Comparison of ENCODE assay signal across 8 cellular contexts in the genomic region with DNA sequence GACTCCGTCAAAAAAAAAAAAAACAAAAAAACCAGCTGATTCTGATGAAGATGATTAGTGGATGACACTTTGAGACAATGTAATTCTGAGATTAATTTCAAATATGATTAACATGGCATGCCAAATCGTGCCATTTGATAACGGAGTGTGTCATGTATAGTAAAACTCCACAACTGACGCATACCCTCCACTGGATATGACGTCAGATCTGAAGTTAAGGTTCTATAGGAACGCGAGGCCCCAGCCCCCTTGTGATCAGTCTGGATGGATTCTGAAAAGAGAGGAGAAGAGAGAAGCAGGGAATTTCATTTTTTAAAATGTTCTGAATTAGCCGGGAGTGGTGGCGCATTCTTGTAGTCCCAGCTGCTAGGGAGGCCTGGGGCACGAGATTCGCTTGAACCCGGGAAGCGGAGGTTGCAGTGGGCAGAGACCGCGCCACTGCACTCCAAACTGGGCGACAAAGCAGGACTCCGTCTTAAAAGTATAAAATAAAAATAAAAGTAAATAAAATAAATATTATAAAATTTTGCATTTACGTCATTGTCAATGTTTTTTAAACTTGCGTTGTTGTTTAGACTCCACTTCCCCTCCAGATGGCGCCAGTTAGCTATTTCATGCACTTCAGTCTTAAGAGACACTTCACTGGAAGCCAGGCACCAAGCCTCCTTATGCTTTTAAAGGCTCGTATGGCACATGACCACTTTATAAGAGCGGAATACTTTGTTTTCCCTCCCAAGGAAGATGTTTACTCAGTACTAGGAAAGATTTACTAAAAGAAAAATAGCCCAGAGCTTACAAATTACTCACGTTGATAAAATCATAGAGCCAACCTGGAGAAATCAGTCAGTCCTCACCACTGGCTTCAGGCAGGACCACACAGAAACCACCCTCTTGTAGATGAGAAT.
A peak's percentile ranks its signal among the peaks of the same experiment; 100 is the strongest.
DNase-seq lines count a peak whose midpoint lies in the region; ATAC-seq, FAIRE-seq and TF ChIP-seq lines count a peak whose summit lies in the region.

No MANE protein-coding gene starts in this region.

- no peak for TF ChIP-seq POLR2A in Peyer's patch (IDR thresholded peaks at IDR 0.05)

- ATAC-seq in foreskin keratinocyte: peak; percentile 83

- H3K9ac ChIP-seq in parathyroid adenoma: no peak overlapping the region

- H3K4me2 ChIP-seq in parathyroid adenoma (ENCODE audit: low read length): no peak overlapping the region

- no peaks in the 10 kb centered on the region for H3K36me3 ChIP-seq in Peyer's patch
- H3K36me3 ChIP-seq in parathyroid adenoma (ENCODE audit: control insufficient read depth, insufficient read depth, low read length): no peaks in the 10 kb centered on the region

- H3K4me1 ChIP-seq in Peyer's patch (no peaks in the 10 kb centered on the region), foreskin keratinocyte (peaks cover 3% of the 10 kb centered on the region), parathyroid adenoma (no peaks in the 10 kb centered on the region)

- H2AFZ ChIP-seq in parathyroid adenoma: peak overlapping the region; percentile 43

- no peaks in the 10 kb centered on the region for H3K27me3 ChIP-seq in Peyer's patch
- H3K27me3 ChIP-seq in foreskin keratinocyte: no peaks in the 10 kb centered on the region
- no peaks in the 10 kb centered on the region for H3K27me3 ChIP-seq in parathyroid adenoma (ENCODE audit: control insufficient read depth, insufficient read depth, low read length)

- H3K79me2 ChIP-seq in parathyroid adenoma: no peaks in the 10 kb centered on the region

- H3K9me3 ChIP-seq in Peyer's patch: no peaks in the 10 kb centered on the region
- H3K9me3 ChIP-seq in parathyroid adenoma (ENCODE audit: control insufficient read depth, low read length): no peaks in the 10 kb centered on the region

- DNase-seq in AG10803 (ENCODE audit: low read depth) (peak; percentile 84), GM19238 (ENCODE audit: insufficient read length, low spot score) (peak; percentile 27), LHCN-M2 (ENCODE audit: low read depth) (peak; percentile 67), Peyer's patch (peak in 2 of 3 donors; percentile 32 to 80), activated T-helper 1 cell treated with Interleukin-2 at 50 U/mL for 16 hours (ENCODE audit: low read depth) (peak; percentile 24), foreskin keratinocyte (peak in 1 of 2 donors; percentile 54), urothelium cell line (ENCODE audit: low spot score) (peak; percentile 66)

- FAIRE-seq in urothelium cell line (lab: Jason Lieb, UNC): no peak

- H3K4me3 ChIP-seq in AG10803 (ENCODE audit: low read length): no peak overlapping the region
- H3K4me3 ChIP-seq in Peyer's patch: no peak overlapping the region
- no peak overlapping the region for H3K4me3 ChIP-seq in parathyroid adenoma (ENCODE audit: low read depth, low read length)

- H3K27ac ChIP-seq in Peyer's patch (no peak overlapping the region), foreskin keratinocyte (no peak overlapping the region), parathyroid adenoma (no peak overlapping the region)

- TF ChIP-seq CTCF in AG10803 (conservative IDR thresholded peaks at IDR 0.05; ENCODE audit: low read length) (peak; percentile 86), Peyer's patch (IDR thresholded peaks at IDR 0.05) (peak in 5 of 6 experiments; percentile 18 to 86 (median 83)), foreskin keratinocyte (conservative IDR thresholded peaks at IDR 0.05) (peak; percentile 95), parathyroid adenoma (IDR thresholded peaks at IDR 0.05) (peak; percentile 60)
